In genomic region chr3:78919021-78919755, GRCh38 we compare ENCODE assay signal across 10 cellular contexts.
DNase-seq lines count a peak whose midpoint lies in the region; ATAC-seq and TF ChIP-seq lines count a peak whose summit lies in the region.
"Had no signal": no experiment of that assay in that cellular context is flagged by ENCODE, and none has a peak within 500 bp of the region (broad histone marks: within the 10 kb centered on the region; RNA-seq: fewer than 3 reads in every experiment).

No MANE protein-coding gene starts in this region.

- H3K4me3 ChIP-seq in A673 (ENCODE audit: low read depth, low read length, poor library complexity, severe bottlenecking), result no peak overlapping the region
- no peak overlapping the region for H3K4me3 ChIP-seq in MG63
- no peak overlapping the region for H3K4me3 ChIP-seq in fibroblast of mammary gland (ENCODE audit: control insufficient read depth, low read depth, low read length)

- no peak for ATAC-seq in HG03175 (IDR thresholded peaks at IDR 0.05; ENCODE audit: unreplicated experiment)

- no peak overlapping the region for H3K27ac Mint-ChIP-seq in activated T-helper 2 cell treated with anti-CD3 and anti-CD28 coated beads, Interferon-gamma antibody, Interleukin-2, Interleukin-4, amounts not matched to agents 10 μg/mL and 5 μg/mL and 100 μg/mL, durations not matched to agents 14 hours and 24 hours and 36 hours

- H3K4me1 ChIP-seq in A673 (ENCODE audit: insufficient read depth, low read length, poor library complexity, severe bottlenecking), result peaks cover 52% of the 10 kb centered on the region

- H3K9me3 ChIP-seq in A673 (ENCODE audit: low read depth, low read length, poor library complexity, severe bottlenecking) (no peaks in the 10 kb centered on the region), MG63 (no peaks in the 10 kb centered on the region)

- peak overlapping the region; percentile 91 for H3K27ac ChIP-seq in A673 (ENCODE audit: low read depth, low read length, poor library complexity, severe bottlenecking)

- CTCF ChIA-PET in A673 (lab: Charles Lee), result interaction anchor here (0.6 kb wide), 1 partner anchor 185 kb away, joined by 5 read pairs; no protein-coding TSS in a partner anchor

- H3K4me1 Mint-ChIP-seq in activated T-helper 2 cell treated with anti-CD3 and anti-CD28 coated beads, Interferon-gamma antibody, Interleukin-2, Interleukin-4, amounts not matched to agents 10 μg/mL and 5 μg/mL and 100 μg/mL, durations not matched to agents 14 hours and 24 hours and 36 hours (ENCODE audit: low read depth), result no peaks in the 10 kb centered on the region

- H3K27me3 Mint-ChIP-seq in activated T-helper 2 cell treated with anti-CD3 and anti-CD28 coated beads, Interferon-gamma antibody, Interleukin-2, Interleukin-4, amounts not matched to agents 10 μg/mL and 5 μg/mL and 100 μg/mL, durations not matched to agents 14 hours and 24 hours and 36 hours (ENCODE audit: low read depth), result no peaks in the 10 kb centered on the region

- no peaks in the 10 kb centered on the region for H3K36me3 Mint-ChIP-seq in activated T-helper 2 cell treated with anti-CD3 and anti-CD28 coated beads, Interferon-gamma antibody, Interleukin-2, Interleukin-4, amounts not matched to agents 10 μg/mL and 5 μg/mL and 100 μg/mL, durations not matched to agents 14 hours and 24 hours and 36 hours (ENCODE audit: low read depth)

- TSS peak; percentile 93 for BruUV-seq in A673 (replicated peaks; lab: Mats Ljungman, UMichigan)

- in situ Hi-C loops in KBM-7 (cut with MboI; ENCODE audit: low pct_unique_long_range_greater_than_20kb, low sequenced_read_pairs), result no loop called here

- intact Hi-C loops in A673 (cut with micrococcal nuclease; ENCODE audit: unreplicated experiment), result loop anchor here (5.0 kb wide), 2 partner anchors 58 to 98 kb away; no protein-coding TSS in a partner anchor
- intact Hi-C loops in activated T-helper 2 cell treated with anti-CD3 and anti-CD28 coated beads, Interferon-gamma antibody, Interleukin-2, Interleukin-4, amounts not matched to agents 10 μg/mL and 5 μg/mL and 100 μg/mL, durations not matched to agents 14 hours and 24 hours and 36 hours (cut with micrococcal nuclease), result no loop called here

- H3K27me3 ChIP-seq in A673 (replicated peaks; ENCODE audit: insufficient read depth, low read depth, low read length, poor library complexity) (no peaks in the 10 kb centered on the region), MG63 (no peaks in the 10 kb centered on the region)

- H3K9me3 Mint-ChIP-seq in activated T-helper 2 cell treated with anti-CD3 and anti-CD28 coated beads, Interferon-gamma antibody, Interleukin-2, Interleukin-4, amounts not matched to agents 10 μg/mL and 5 μg/mL and 100 μg/mL, durations not matched to agents 14 hours and 24 hours and 36 hours, result no peaks in the 10 kb centered on the region

- H3K36me3 ChIP-seq in A673 (ENCODE audit: insufficient read depth, low read length, poor library complexity, severe bottlenecking) (no peaks in the 10 kb centered on the region), MG63 (no peaks in the 10 kb centered on the region)

- peak; percentile 80 for DNase-seq in A673 (ENCODE audit: low spot score)
- peak; percentile 21 for DNase-seq in GM20000 (ENCODE audit: low spot score)
- DNase-seq in MG63, result peak; percentile 23
- DNase-seq in fibroblast of mammary gland (ENCODE audit: low read depth), result peak; percentile 91
- no peak for DNase-seq in NCI-H1436 treated with DMSO at 0.1 percent for 48 hours (lab: John Stamatoyannopoulos, UW)
- no peak for DNase-seq in KBM-7
- no peak for DNase-seq in activated T-helper 2 cell treated with anti-CD3 and anti-CD28 coated beads, Interferon-gamma antibody, Interleukin-2, Interleukin-4, amounts not matched to agents 10 μg/mL and 5 μg/mL and 100 μg/mL, durations not matched to agents 14 hours and 24 hours and 36 hours (ENCODE audit: low spot score)
- DNase-seq: activated CD4-positive, CD25-positive, alpha-beta regulatory T cell; stimulated activated CD4-positive, alpha-beta T cell treated with anti-CD3 and anti-CD28 coated beads, Interleukin-15, amount 100 ng/mL, for 24 hours had no signal

- POLR2A ChIA-PET in A673 (lab: Charles Lee; ENCODE audit: low non-redundant PET), result interaction anchor here (0.6 kb wide), 2 partner anchors 12 to 1668 kb away, joined by 3 read pairs; no protein-coding TSS in a partner anchor

- no peak overlapping the region for H3K4me3 Mint-ChIP-seq in activated T-helper 2 cell treated with anti-CD3 and anti-CD28 coated beads, Interferon-gamma antibody, Interleukin-2, Interleukin-4, amounts not matched to agents 10 μg/mL and 5 μg/mL and 100 μg/mL, durations not matched to agents 14 hours and 24 hours and 36 hours (ENCODE audit: low read depth)

- TF ChIP-seq CTCF in A673 (conservative IDR thresholded peaks at IDR 0.05; ENCODE audit: low read depth, low read length), result no peak
- no peak for TF ChIP-seq CTCF in GM20000 (IDR thresholded peaks at IDR 0.05; ENCODE audit: extremely low read depth, missing control alignments)
- TF ChIP-seq CTCF in fibroblast of mammary gland (conservative IDR thresholded peaks at IDR 0.05; ENCODE audit: control insufficient read depth, insufficient read depth, low read depth, low read length), result no peak

Comparison
In these comparisons a context has a peak if more than half of its experiments do, and no peak if none do; other contexts are left out.
1. DNase-seq: peak in A673 (single experiment), GM20000 (single experiment), MG63 (single experiment) and fibroblast of mammary gland (single experiment); none in NCI-H1436 treated with DMSO at 0.1 percent for 48 hours (single experiment), KBM-7 (single experiment) and activated T-helper 2 cell treated with anti-CD3 and anti-CD28 coated beads, Interferon-gamma antibody, Interleukin-2, Interleukin-4, amounts not matched to agents 10 μg/mL and 5 μg/mL and 100 μg/mL, durations not matched to agents 14 hours and 24 hours and 36 hours (single experiment).